Comparison of ENCODE assay signal across 31 cellular contexts in the genomic region with DNA sequence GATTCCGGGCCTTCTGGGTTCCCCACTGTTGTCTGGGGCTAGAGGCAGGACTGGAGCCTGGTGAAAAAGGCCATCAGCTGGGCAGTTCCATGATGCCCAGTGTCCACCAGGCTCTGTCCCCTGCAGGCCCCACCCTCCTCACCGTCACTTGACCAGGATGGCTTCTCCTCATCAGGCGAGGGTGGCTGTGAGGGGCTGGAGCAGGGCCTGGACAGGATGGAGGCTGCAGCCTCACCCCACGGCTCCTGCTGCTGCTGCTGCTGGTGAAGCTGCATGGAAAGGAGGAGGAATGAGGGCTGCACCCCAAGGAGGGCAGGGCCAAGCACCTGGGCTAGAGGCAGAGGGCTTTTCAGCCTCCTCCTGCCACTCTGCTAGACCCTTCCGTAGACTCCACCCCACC. TPM values are rescaled to one million over a fixed set of nuclear protein-coding genes. Genes with fewer than 3 reads are reported as not detected.
DNase-seq lines count a peak whose midpoint lies in the region; ATAC-seq and TF ChIP-seq lines count a peak whose summit lies in the region.
"Had no signal": no experiment of that assay in that cellular context is flagged by ENCODE, and none has a peak within 500 bp of the region (broad histone marks: within the 10 kb centered on the region; RNA-seq: fewer than 3 reads in every experiment).

No MANE protein-coding gene starts in this region.

- no peak for ATAC-seq in activated CD8-positive, alpha-beta T cell treated with anti-CD3 and anti-CD28 coated beads for 36 hours
- ATAC-seq in activated CD8-positive, alpha-beta T cell treated with anti-CD3 and anti-CD28 coated beads, Interleukin-2, amount 10 ng/mL, durations not matched to agents 7 days and 5 days = no peak
- ATAC-seq in RWPE2 (ENCODE audit: low read depth) = no peak
- ATAC-seq in stimulated activated effector memory CD8-positive, alpha-beta T cell treated with anti-CD3 and anti-CD28 coated beads, Interleukin-12 subunit alpha, Interleukin-12 subunit beta, amount 100 ng/mL, for 72 hours = no peak
- ATAC-seq: A549, esophagus mucosa, natural killer cell, psoas muscle had no signal

- POLR2A ChIA-PET in activated CD8-positive, alpha-beta T cell treated with anti-CD3 and anti-CD28 coated beads for 36 hours (lab: Charles Lee) = no interaction called here
- POLR2A ChIA-PET in activated CD8-positive, alpha-beta T cell treated with anti-CD3 and anti-CD28 coated beads, Interleukin-2, amount 10 ng/mL, durations not matched to agents 7 days and 5 days (lab: Charles Lee) = no interaction called here

- H3K4me3 ChIP-seq in RWPE2 (ENCODE audit: severe bottlenecking) (no peak overlapping the region), spleen (no peak overlapping the region)
- H3K4me3 ChIP-seq: A549, left ventricle myocardium inferior, psoas muscle, SK-N-MC had no signal

- peaks cover 14% of the 10 kb centered on the region for H3K36me3 Mint-ChIP-seq in activated CD8-positive, alpha-beta T cell treated with anti-CD3 and anti-CD28 coated beads for 36 hours (ENCODE audit: low read depth)
- H3K36me3 Mint-ChIP-seq in activated CD8-positive, alpha-beta T cell treated with anti-CD3 and anti-CD28 coated beads, Interleukin-2, amount 10 ng/mL, durations not matched to agents 7 days and 5 days (ENCODE audit: low read depth) = peaks cover 14% of the 10 kb centered on the region
- H3K36me3 Mint-ChIP-seq in endothelial cell (ENCODE audit: low read depth, unreplicated experiment) = peaks cover 37% of the 10 kb centered on the region
- peaks cover 39% of the 10 kb centered on the region for H3K36me3 Mint-ChIP-seq in stimulated activated effector memory CD8-positive, alpha-beta T cell treated with anti-CD3 and anti-CD28 coated beads, Interleukin-12 subunit alpha, Interleukin-12 subunit beta, amount 100 ng/mL, for 72 hours
- H3K36me3 Mint-ChIP-seq: natural killer cell had no signal

- DNase-seq in activated CD8-positive, alpha-beta T cell treated with anti-CD3 and anti-CD28 coated beads for 36 hours = no peak
- DNase-seq in activated CD8-positive, alpha-beta T cell treated with anti-CD3 and anti-CD28 coated beads, Interleukin-2, amount 10 ng/mL, durations not matched to agents 7 days and 5 days = no peak
- DNase-seq in RWPE2 (ENCODE audit: low spot score) (peak; percentile 29), endothelial cell (ENCODE audit: low spot score) (no peak), NCI-H2081 (lab: John Stamatoyannopoulos, UW) (no peak), NCI-H2029 (lab: John Stamatoyannopoulos, UW) (no peak), spleen (no peak)
- DNase-seq in stimulated activated effector memory CD8-positive, alpha-beta T cell treated with anti-CD3 and anti-CD28 coated beads, Interleukin-12 subunit alpha, Interleukin-12 subunit beta, amount 100 ng/mL, for 72 hours (ENCODE audit: low spot score in 2 of 2) = no peak
- DNase-seq: activated effector memory CD4-positive, alpha-beta T cell treated with anti-CD3 and anti-CD28 coated beads, Interleukin-2, amount 50 U/mL, for 16 hours; activated T-cell treated with anti-CD3 and anti-CD28 coated beads, Interleukin-2, amount 50 U/mL, for 1 hour; caudate nucleus; cortex of kidney; DMS153; GOT3; islet precursor cell; KBM-7; left ventricle myocardium inferior; natural killer cell; NCI-H1092 treated with DMSO at 0.1 percent for 48 hours; NCI-H187; NCI-H2171 treated with DMSO at 0.1 percent for 48 hours; NCI-H510A; occipital lobe; psoas muscle; RPMI8226; stimulated activated naive CD4-positive, alpha-beta T cell treated with Interleukin-2 at 50 U/mL for 16 hours had no signal

- no peak for TF ChIP-seq POLR2A in spleen (IDR thresholded peaks at IDR 0.05)

- H3K27ac Mint-ChIP-seq in activated CD8-positive, alpha-beta T cell treated with anti-CD3 and anti-CD28 coated beads for 36 hours = peak overlapping the region; percentile 20
- H3K27ac Mint-ChIP-seq in activated CD8-positive, alpha-beta T cell treated with anti-CD3 and anti-CD28 coated beads, Interleukin-2, amount 10 ng/mL, durations not matched to agents 7 days and 5 days = no peak overlapping the region
- no peak overlapping the region for H3K27ac Mint-ChIP-seq in endothelial cell (ENCODE audit: unreplicated experiment)
- H3K27ac Mint-ChIP-seq in stimulated activated effector memory CD8-positive, alpha-beta T cell treated with anti-CD3 and anti-CD28 coated beads, Interleukin-12 subunit alpha, Interleukin-12 subunit beta, amount 100 ng/mL, for 72 hours = peak overlapping the region; percentile 96
- H3K27ac Mint-ChIP-seq: mesothelial cell of epicardium had no signal

- intact Hi-C loops in activated CD8-positive, alpha-beta T cell treated with anti-CD3 and anti-CD28 coated beads for 36 hours (cut with micrococcal nuclease) = no loop called here
- intact Hi-C loops in spleen (cut with DNase I; ENCODE audit: low total_unique reads) = no loop called here

- peaks cover 12% of the 10 kb centered on the region for H3K27me3 ChIP-seq in RWPE2 (ENCODE audit: insufficient read depth, poor library complexity, severe bottlenecking)
- peaks cover 0 to 57% (median 25%) of the 10 kb centered on the region in 7 donors for H3K27me3 ChIP-seq in spleen (replicated peaks in 1 of 7)

- H3K27ac ChIP-seq in RWPE2 (ENCODE audit: poor library complexity, severe bottlenecking) = no peak overlapping the region
- peak overlapping the region in 2 of 8 donors; percentile 79 to 85 for H3K27ac ChIP-seq in spleen
- H3K27ac ChIP-seq: A549, left ventricle myocardium inferior, psoas muscle, SK-N-MC had no signal

- no peaks in the 10 kb centered on the region for H3K9me3 ChIP-seq in RWPE2 (ENCODE audit: severe bottlenecking)
- H3K9me3 ChIP-seq in spleen = no peaks in the 10 kb centered on the region
- H3K9me3 ChIP-seq: A549, left ventricle myocardium inferior, psoas muscle had no signal

- no peaks in the 10 kb centered on the region for H3K9me3 Mint-ChIP-seq in activated CD8-positive, alpha-beta T cell treated with anti-CD3 and anti-CD28 coated beads for 36 hours
- H3K9me3 Mint-ChIP-seq in activated CD8-positive, alpha-beta T cell treated with anti-CD3 and anti-CD28 coated beads, Interleukin-2, amount 10 ng/mL, durations not matched to agents 7 days and 5 days (ENCODE audit: insufficient read depth) = no peaks in the 10 kb centered on the region
- H3K9me3 Mint-ChIP-seq in endothelial cell (ENCODE audit: unreplicated experiment) = no peaks in the 10 kb centered on the region
- no peaks in the 10 kb centered on the region for H3K9me3 Mint-ChIP-seq in stimulated activated effector memory CD8-positive, alpha-beta T cell treated with anti-CD3 and anti-CD28 coated beads, Interleukin-12 subunit alpha, Interleukin-12 subunit beta, amount 100 ng/mL, for 72 hours
- H3K9me3 Mint-ChIP-seq: mesothelial cell of epicardium, natural killer cell had no signal

- no peaks in the 10 kb centered on the region for H3K4me1 ChIP-seq in RWPE2 (ENCODE audit: insufficient read depth, poor library complexity, severe bottlenecking)
- peaks cover 41 to 87% (median 68%) of the 10 kb centered on the region in 6 donors for H3K4me1 ChIP-seq in spleen

- 66 to 90% (median 72%) methylated on average over 5 of the region's 5 CpGs for WGBS in spleen, 5 donors

- CTCF ChIA-PET in activated CD8-positive, alpha-beta T cell treated with anti-CD3 and anti-CD28 coated beads for 36 hours (lab: Charles Lee) = interaction anchor here (1.2 to 8.6 kb wide), 4 partner anchors 14 to 96 kb away, joined by 3 to 73 read pairs (median 17); a partner anchor contains a TSS
- CTCF ChIA-PET in activated CD8-positive, alpha-beta T cell treated with anti-CD3 and anti-CD28 coated beads, Interleukin-2, amount 10 ng/mL, durations not matched to agents 7 days and 5 days (lab: Charles Lee) = interaction anchor here (1.1 kb wide), 1 partner anchor 118 kb away, joined by 4 read pairs; no protein-coding TSS in a partner anchor

- peaks cover 10% of the 10 kb centered on the region for H3K27me3 Mint-ChIP-seq in activated CD8-positive, alpha-beta T cell treated with anti-CD3 and anti-CD28 coated beads for 36 hours
- peaks cover 23% of the 10 kb centered on the region for H3K27me3 Mint-ChIP-seq in activated CD8-positive, alpha-beta T cell treated with anti-CD3 and anti-CD28 coated beads, Interleukin-2, amount 10 ng/mL, durations not matched to agents 7 days and 5 days (ENCODE audit: low read depth)
- H3K27me3 Mint-ChIP-seq in endothelial cell (ENCODE audit: unreplicated experiment) = peaks cover 52% of the 10 kb centered on the region

- H3K36me3 ChIP-seq in RWPE2 (ENCODE audit: low read depth) (no peaks in the 10 kb centered on the region), spleen (peaks cover 0 to 38% (median 0%) of the 10 kb centered on the region in 6 donors)
- H3K36me3 ChIP-seq: left ventricle myocardium inferior had no signal

- H3K4me3 Mint-ChIP-seq in activated CD8-positive, alpha-beta T cell treated with anti-CD3 and anti-CD28 coated beads for 36 hours = no peak overlapping the region
- no peak overlapping the region for H3K4me3 Mint-ChIP-seq in activated CD8-positive, alpha-beta T cell treated with anti-CD3 and anti-CD28 coated beads, Interleukin-2, amount 10 ng/mL, durations not matched to agents 7 days and 5 days
- H3K4me3 Mint-ChIP-seq in endothelial cell (ENCODE audit: unreplicated experiment) = peak overlapping the region; percentile 62
- peak overlapping the region; percentile 32 for H3K4me3 Mint-ChIP-seq in stimulated activated effector memory CD8-positive, alpha-beta T cell treated with anti-CD3 and anti-CD28 coated beads, Interleukin-12 subunit alpha, Interleukin-12 subunit beta, amount 100 ng/mL, for 72 hours
- H3K4me3 Mint-ChIP-seq: mesothelial cell of epicardium had no signal

- TF ChIP-seq CTCF in activated CD8-positive, alpha-beta T cell treated with anti-CD3 and anti-CD28 coated beads for 36 hours (IDR thresholded peaks at IDR 0.05) = no peak
- TF ChIP-seq CTCF in RWPE2 (IDR thresholded peaks at IDR 0.05; ENCODE audit: poor library complexity, severe bottlenecking) = no peak
- TF ChIP-seq CTCF in endothelial cell (IDR thresholded peaks at IDR 0.05; ENCODE audit: unreplicated experiment) = no peak
- no peak for TF ChIP-seq CTCF in spleen (IDR thresholded peaks at IDR 0.05 in 8 of 11, conservative IDR thresholded peaks at IDR 0.05 in 3 of 11)

- peaks cover 68% of the 10 kb centered on the region for H3K4me1 Mint-ChIP-seq in activated CD8-positive, alpha-beta T cell treated with anti-CD3 and anti-CD28 coated beads for 36 hours (ENCODE audit: low read depth)
- peaks cover 77% of the 10 kb centered on the region for H3K4me1 Mint-ChIP-seq in activated CD8-positive, alpha-beta T cell treated with anti-CD3 and anti-CD28 coated beads, Interleukin-2, amount 10 ng/mL, durations not matched to agents 7 days and 5 days (ENCODE audit: low read depth)
- peaks cover 52% of the 10 kb centered on the region for H3K4me1 Mint-ChIP-seq in endothelial cell (ENCODE audit: unreplicated experiment)
- peaks cover 74% of the 10 kb centered on the region for H3K4me1 Mint-ChIP-seq in stimulated activated effector memory CD8-positive, alpha-beta T cell treated with anti-CD3 and anti-CD28 coated beads, Interleukin-12 subunit alpha, Interleukin-12 subunit beta, amount 100 ng/mL, for 72 hours

RNA-seq across cellular contexts. Expression of a gene that starts 8.3 kb away (rescaled TPM):
- total RNA-seq in activated CD8-positive, alpha-beta T cell treated with anti-CD3 and anti-CD28 coated beads for 36 hours = 10 to 100 TPM; 12.6 to 14.0 TPM
- 1 to 10 TPM; 6.8 to 7.4 TPM for total RNA-seq in activated CD8-positive, alpha-beta T cell treated with anti-CD3 and anti-CD28 coated beads, Interleukin-2, amount 10 ng/mL, durations not matched to agents 7 days and 5 days
- total RNA-seq in endothelial cell (ENCODE audit: unreplicated experiment) (0.85 TPM), spleen (1 to 10 TPM in 6 of 7 donors, under 1 TPM in 1; 0.66 to 3.8 (median 2.8) TPM)
- polyA plus RNA-seq in spleen = 1 to 10 TPM; 1.8 to 3.7 (median 1.9) TPM
- total RNA-seq: left ventricle myocardium inferior, psoas muscle, urinary bladder had no signal

RNA-seq across cellular contexts. Expression of a gene that starts 12.3 kb away (rescaled TPM):
- total RNA-seq in activated CD8-positive, alpha-beta T cell treated with anti-CD3 and anti-CD28 coated beads for 36 hours = 10 to 100 TPM; 41.4 to 47.5 TPM
- 10 to 100 TPM; 48.0 to 49.5 TPM for total RNA-seq in activated CD8-positive, alpha-beta T cell treated with anti-CD3 and anti-CD28 coated beads, Interleukin-2, amount 10 ng/mL, durations not matched to agents 7 days and 5 days
- 17.4 TPM for total RNA-seq in endothelial cell (ENCODE audit: unreplicated experiment)
- total RNA-seq in spleen = 10 to 100 TPM; 22.5 to 42.6 (median 29.1) TPM
- 10 to 100 TPM; 12.9 to 21.1 (median 17.2) TPM for polyA plus RNA-seq in spleen

RNA-seq across cellular contexts. Expression of a gene that starts 25.1 kb away (rescaled TPM):
- total RNA-seq in activated CD8-positive, alpha-beta T cell treated with anti-CD3 and anti-CD28 coated beads for 36 hours = 1 to 10 TPM; 5.4 to 6.2 TPM
- 10 to 100 TPM; 12.2 to 13.8 TPM for total RNA-seq in activated CD8-positive, alpha-beta T cell treated with anti-CD3 and anti-CD28 coated beads, Interleukin-2, amount 10 ng/mL, durations not matched to agents 7 days and 5 days
- total RNA-seq in endothelial cell (ENCODE audit: unreplicated experiment) (102 TPM), spleen (100 to 1,000 TPM; 106 to 455 (median 187) TPM)
- 10 to 100 TPM; 11.9 to 81.1 (median 28.4) TPM for polyA plus RNA-seq in spleen

RNA-seq across cellular contexts. Expression of a gene that starts 32.4 kb away (rescaled TPM):
- total RNA-seq in activated CD8-positive, alpha-beta T cell treated with anti-CD3 and anti-CD28 coated beads for 36 hours = 1 to 10 TPM; 3.7 to 5.8 TPM
- 1 to 10 TPM; 2.8 to 3.2 TPM for total RNA-seq in activated CD8-positive, alpha-beta T cell treated with anti-CD3 and anti-CD28 coated beads, Interleukin-2, amount 10 ng/mL, durations not matched to agents 7 days and 5 days
- total RNA-seq in endothelial cell (ENCODE audit: unreplicated experiment) (3.4 TPM), spleen (1 to 10 TPM; 1.5 to 5.0 (median 2.9) TPM)
- 1 to 10 TPM; 1.1 to 3.7 (median 2.6) TPM for polyA plus RNA-seq in spleen

RNA-seq across cellular contexts. Expression of a gene that starts 37.8 kb away (rescaled TPM):
- under 1 TPM; 0.23 to 0.29 TPM for total RNA-seq in activated CD8-positive, alpha-beta T cell treated with anti-CD3 and anti-CD28 coated beads for 36 hours
- not detected for total RNA-seq in activated CD8-positive, alpha-beta T cell treated with anti-CD3 and anti-CD28 coated beads, Interleukin-2, amount 10 ng/mL, durations not matched to agents 7 days and 5 days
- total RNA-seq in endothelial cell (ENCODE audit: unreplicated experiment) (3.4 TPM), spleen (1 to 10 TPM; 1.6 to 5.1 (median 2.8) TPM)
- 1 to 10 TPM in 2 of 3 donors, under 1 TPM in 1; 0.67 to 2.5 (median 1.3) TPM for polyA plus RNA-seq in spleen

Comparison
In these comparisons a context has a peak if more than half of its experiments do, and no peak if none do; other contexts are left out.
1. H3K27ac Mint-ChIP-seq: peak in activated CD8-positive, alpha-beta T cell treated with anti-CD3 and anti-CD28 coated beads for 36 hours (single experiment) and stimulated activated effector memory CD8-positive, alpha-beta T cell treated with anti-CD3 and anti-CD28 coated beads, Interleukin-12 subunit alpha, Interleukin-12 subunit beta, amount 100 ng/mL, for 72 hours (single experiment); none in activated CD8-positive, alpha-beta T cell treated with anti-CD3 and anti-CD28 coated beads, Interleukin-2, amount 10 ng/mL, durations not matched to agents 7 days and 5 days (single experiment) and endothelial cell (single experiment).
2. H3K4me3 Mint-ChIP-seq: peak in endothelial cell (single experiment) and stimulated activated effector memory CD8-positive, alpha-beta T cell treated with anti-CD3 and anti-CD28 coated beads, Interleukin-12 subunit alpha, Interleukin-12 subunit beta, amount 100 ng/mL, for 72 hours (single experiment); none in activated CD8-positive, alpha-beta T cell treated with anti-CD3 and anti-CD28 coated beads for 36 hours (single experiment) and activated CD8-positive, alpha-beta T cell treated with anti-CD3 and anti-CD28 coated beads, Interleukin-2, amount 10 ng/mL, durations not matched to agents 7 days and 5 days (single experiment).